ENCODE assay signal across 8 cellular contexts in genomic region chr7:107147464-107148214, GRCh38. TPM values are rescaled to one million over a fixed set of nuclear protein-coding genes. Genes with fewer than 3 reads are reported as not detected.
A peak's percentile ranks its signal among the peaks of the same experiment; 100 is the strongest.
DNase-seq lines count a peak whose midpoint lies in the region; ATAC-seq, FAIRE-seq and TF ChIP-seq lines count a peak whose summit lies in the region.

No MANE protein-coding gene starts in this region.

- dilution Hi-C loops in keratinocyte (cut with MboI; ENCODE audit: extremely low pct_ligation_motif_present, low sequenced_read_pairs): no loop called here

- no peak overlapping the region for H3K27ac Mint-ChIP-seq in CD4-positive, alpha-beta memory T cell

- no peak overlapping the region for H3K9ac ChIP-seq in K562 (ENCODE audit: insufficient read depth in 1 of 2, low read depth in 2 of 2, low read length in 2 of 2)
- H3K9ac ChIP-seq in keratinocyte (ENCODE audit: control insufficient read depth, extremely low read depth, insufficient read depth, low read length): no peak overlapping the region

- H3K4me1 Mint-ChIP-seq in CD4-positive, alpha-beta memory T cell: peaks cover 0 to 2% (median 1%) of the 10 kb centered on the region in 4 donors

- H4K20me1 ChIP-seq in K562 (replicated peaks; ENCODE audit: control insufficient read depth, insufficient read depth, low read length): 0 out of 2 replicates have a peak, but pooled peaks cover 3% of the 10 kb centered on the region
- no peaks in the 10 kb centered on the region for H4K20me1 ChIP-seq in keratinocyte (ENCODE audit: control insufficient read depth, extremely low read depth, insufficient read depth, low read length)

- H3K4me2 ChIP-seq in K562 (ENCODE audit: insufficient read depth, low read length) (no peak overlapping the region), keratinocyte (ENCODE audit: control insufficient read depth, extremely low read depth, insufficient read depth, low read depth, low read length) (peak overlapping the region; percentile 34)

- no peaks in the 10 kb centered on the region for H3K36me3 Mint-ChIP-seq in CD4-positive, alpha-beta memory T cell

- intact Hi-C loops in CD4-positive, alpha-beta memory T cell (cut with micrococcal nuclease): loop anchor here (1.0 to 5.0 kb wide), 3 partner anchors 355 to 732 kb away; no protein-coding TSS in a partner anchor
- intact Hi-C loops in K562 (cut with micrococcal nuclease): loop anchor here (2.0 to 5.0 kb wide), 2 partner anchors 100 to 355 kb away; no protein-coding TSS in a partner anchor
- intact Hi-C loops in thyroid gland (cut with DNase I): loop anchor here (5.0 to 10.0 kb wide), 2 partner anchors 203 to 355 kb away; no protein-coding TSS in a partner anchor

- peak; percentile 39 to 55 (median 44) for DNase-seq in CD4-positive, alpha-beta memory T cell
- no peak for DNase-seq in GM18507 (ENCODE audit: extremely low spot score, insufficient read length, low read depth)
- peak; percentile 26 for DNase-seq in NCI-H748 (lab: John Stamatoyannopoulos, UW; ENCODE audit: unreplicated experiment)
- DNase-seq in K562 (ENCODE audit: extremely low read depth in 1 of 4, low spot score in 3 of 4): peak; percentile 42 to 72 (median 52)
- DNase-seq in keratinocyte (ENCODE audit: low read depth, low spot score): no peak
- peak; percentile 10 to 14 for DNase-seq in thyroid gland
- no peak for DNase-seq in cortex of kidney (lab: John Stamatoyannopoulos, UW)
- no peak for DNase-seq in NCI-H2029 (lab: John Stamatoyannopoulos, UW)

- no peaks in the 10 kb centered on the region for H3K9me3 Mint-ChIP-seq in CD4-positive, alpha-beta memory T cell

- POLR2A ChIA-PET in CD4-positive, alpha-beta memory T cell (lab: Charles Lee; ENCODE audit: partially characterized antibody): interaction anchor here (0.9 to 6.9 kb wide), 4 partner anchors 9 to 595 kb away, joined by 3 to 86 read pairs (median 4); partner anchors contain the start of gene HBP1
- POLR2A ChIA-PET in K562 (lab: Yijun Ruan, JAX): interaction anchor here (0.6 to 3.2 kb wide), 11 partner anchors 9 to 203 kb away, joined by 3 to 14 read pairs (median 4); partner anchors contain the start of gene HBP1

- ATAC-seq in K562: peak; percentile 87

- WGBS in K562 (ENCODE audit: insufficient coverage, low coverage, missing lambda C conversion rate): 37% methylated on average over 2 of the region's 2 CpGs
- 21 to 23% methylated on average over 2 of the region's 2 CpGs for WGBS in thyroid gland, 2 donors

- peaks cover 7% of the 10 kb centered on the region; the same call in 2 of the 3 replicates for H3K79me2 ChIP-seq in K562 (ENCODE audit: control insufficient read depth, insufficient read depth, low read length)
- H3K79me2 ChIP-seq in keratinocyte (ENCODE audit: control insufficient read depth, insufficient read depth, low read length): no peaks in the 10 kb centered on the region

- H2AFZ ChIP-seq in K562 (ENCODE audit: low read depth, low read length) (no peak overlapping the region), keratinocyte (ENCODE audit: control insufficient read depth, low read length) (peak overlapping the region; percentile 33)

- no peak overlapping the region for H3K4me3 Mint-ChIP-seq in CD4-positive, alpha-beta memory T cell

- no peaks in the 10 kb centered on the region for H3K27me3 ChIP-seq in CD4-positive, alpha-beta memory T cell (ENCODE audit: insufficient read depth, low read length)
- H3K27me3 ChIP-seq in K562 (ENCODE audit: control insufficient read depth in 2 of 2, insufficient read depth in 2 of 2, low read length in 2 of 2) (no peaks in the 10 kb centered on the region), keratinocyte (ENCODE audit: control insufficient read depth, extremely low read depth, insufficient read depth, low read length) (no peaks in the 10 kb centered on the region), thyroid gland (no peaks in the 10 kb centered on the region)

- no TSS peak for BruUV-seq in K562 (replicated peaks; lab: Mats Ljungman, UMichigan)

- peak; percentile 82 to 84 for TF ChIP-seq RAD21 in K562 (CRISPR knock-in tag; conservative IDR thresholded peaks at IDR 0.05 in 1 of 2, IDR thresholded peaks at IDR 0.05 in 1 of 2)

- H3K27me3 Mint-ChIP-seq in CD4-positive, alpha-beta memory T cell: no peaks in the 10 kb centered on the region

- no peaks in the 10 kb centered on the region for H3K9me3 ChIP-seq in CD4-positive, alpha-beta memory T cell (ENCODE audit: control insufficient read depth in 1 of 2, low read length in 2 of 2)
- H3K9me3 ChIP-seq in K562 (replicated peaks; ENCODE audit: control insufficient read depth, insufficient read depth, low read depth, low read length) (no peaks in the 10 kb centered on the region), keratinocyte (ENCODE audit: control insufficient read depth, low read depth, low read length) (no peaks in the 10 kb centered on the region), thyroid gland (no peaks in the 10 kb centered on the region)

- no peaks in the 10 kb centered on the region for H3K36me3 ChIP-seq in CD4-positive, alpha-beta memory T cell (ENCODE audit: insufficient read depth, low read length)
- H3K36me3 ChIP-seq in K562 (ENCODE audit: control insufficient read depth, insufficient read depth, low read length) (peaks cover 74% of the 10 kb centered on the region), keratinocyte (ENCODE audit: control insufficient read depth in 2 of 2, extremely low read depth in 1 of 2, insufficient read depth in 2 of 2, low read length in 2 of 2) (no peaks in the 10 kb centered on the region), thyroid gland (no peaks in the 10 kb centered on the region)

- TF ChIP-seq EP300 in K562 (IDR thresholded peaks at IDR 0.05; ENCODE audit: low read length): no peak

- no peaks in the 10 kb centered on the region for H3K4me1 ChIP-seq in CD4-positive, alpha-beta memory T cell (ENCODE audit: insufficient read depth, low read length)
- H3K4me1 ChIP-seq in K562 (replicated peaks in 1 of 2; ENCODE audit: control insufficient read depth in 2 of 2, insufficient read depth in 2 of 2, low read length in 2 of 2) (no peaks in the 10 kb centered on the region), keratinocyte (ENCODE audit: control insufficient read depth, extremely low read depth, insufficient read depth, low read length) (peaks cover 3% of the 10 kb centered on the region), thyroid gland (no peaks in the 10 kb centered on the region)

- CTCF ChIA-PET in CD4-positive, alpha-beta memory T cell (lab: Charles Lee; ENCODE audit: partially characterized antibody): interaction anchor here (0.6 to 6.9 kb wide), 42 partner anchors 9 to 998 kb away, joined by 3 to 56 read pairs (median 5); partner anchors contain the start of genes CCDC71L, HBP1 and PIK3CG
- CTCF ChIA-PET in K562 (lab: Yijun Ruan, JAX; ENCODE audit: low intra/inter-chr PET ratio): interaction anchor here (0.6 to 8.0 kb wide), 7 partner anchors 12 to 727 kb away, joined by 3 to 188 read pairs (median 4); no protein-coding TSS in a partner anchor

- peak; percentile 82 for FAIRE-seq in GM18507 (lab: Jason Lieb, UNC)
- peak; percentile 81 for FAIRE-seq in K562 (lab: Jason Lieb, UNC)
- FAIRE-seq in keratinocyte (lab: Jason Lieb, UNC): peak; percentile 69

- H3K9me1 ChIP-seq in K562 (ENCODE audit: control insufficient read depth, insufficient read depth, low read length): no peaks in the 10 kb centered on the region
- H3K9me1 ChIP-seq in keratinocyte (ENCODE audit: control insufficient read depth, extremely low read depth, insufficient read depth, low read length): no peaks in the 10 kb centered on the region

- no peak overlapping the region for H3K27ac ChIP-seq in CD4-positive, alpha-beta memory T cell (ENCODE audit: low read depth, low read length)
- H3K27ac ChIP-seq in K562 (ENCODE audit: extremely low read depth, low read depth, low read length) (peak overlapping the region; percentile 3; the same call in 1 of the 3 replicates), keratinocyte (ENCODE audit: control insufficient read depth, insufficient read depth, low read length) (no peak overlapping the region), thyroid gland (no peak overlapping the region)

- TF ChIP-seq POLR2A in K562 (conservative IDR thresholded peaks at IDR 0.05) (no peak), thyroid gland (IDR thresholded peaks at IDR 0.05) (no peak)

- no peak overlapping the region for H3K4me3 ChIP-seq in CD4-positive, alpha-beta memory T cell (ENCODE audit: low read length in 2 of 2)
- H3K4me3 ChIP-seq in K562: no peak overlapping the region
- H3K4me3 ChIP-seq in keratinocyte (ENCODE audit: control insufficient read depth in 2 of 3, extremely low read depth in 1 of 3, insufficient read depth in 2 of 3, low read depth in 1 of 3, low read length in 3 of 3): no peak overlapping the region
- no peak overlapping the region for H3K4me3 ChIP-seq in thyroid gland (replicated peaks in 1 of 3)

- TF ChIP-seq CTCF in K562 (IDR thresholded peaks at IDR 0.05 in 2 of 3, conservative IDR thresholded peaks at IDR 0.05 in 1 of 3; ENCODE audit: insufficient read depth in 2 of 3, low read depth in 1 of 3, low read length in 3 of 3) (peak; percentile 77 to 84 (median 79)), keratinocyte (optimal IDR thresholded peaks at IDR 0.05 in 1 of 3, IDR thresholded peaks at IDR 0.05 in 1 of 3, conservative IDR thresholded peaks at IDR 0.05 in 1 of 3; ENCODE audit: extremely low read depth in 1 of 3, insufficient read depth in 2 of 3, low read length in 3 of 3) (peak; percentile 55 to 67 (median 65)), thyroid gland (IDR thresholded peaks at IDR 0.05) (peak in 5 of 6 experiments; percentile 20 to 66 (median 56))

- in situ Hi-C loops in K562 (cut with MboI): loop anchor here (5.0 kb wide), 3 partner anchors 100 to 355 kb away; no protein-coding TSS in a partner anchor

RNA-seq across cellular contexts. Expression of gene HBP1, which starts 21.2 kb away (rescaled TPM):
- 100 to 1,000 TPM; 111 to 116 TPM for total RNA-seq in CD4-positive, alpha-beta memory T cell
- 10 to 100 TPM; 71.6 to 98.2 TPM for polyA plus RNA-seq in CD4-positive, alpha-beta memory T cell
- 92.0 and 187 TPM in 2 replicates for total RNA-seq in K562 (2011; cell fraction: chromatin; rRNA removed; ENCODE audit: low replicate concordance)
- total RNA-seq in K562 (2011; cell fraction: nucleolus; rRNA removed): 33.9 and 45.5 TPM in 2 replicates
- 81.3 and 111 TPM in 2 replicates for total RNA-seq in K562 (2011; cell fraction: nucleoplasm; rRNA removed)
- total RNA-seq in K562 (2014; rRNA removed) (21.2 and 22.6 TPM in 2 replicates), K562 (2014; rRNA removed; fragmentation: Illumina TruSeq; extraction: Trizol) (31.5 and 41.4 TPM in 2 replicates), K562 (2015; rRNA removed; fragmentation: Illumina TruSeq; extraction: Trizol) (16.2 and 18.7 TPM in 2 replicates), K562 (2021) (22.9 and 27.0 TPM in 2 replicates), thyroid gland (100 to 1,000 TPM; 111 to 182 (median 154) TPM)
- polyA plus RNA-seq in K562 (2011; rRNA removed) (43.4 and 59.9 TPM in 2 replicates), K562 (2014; fragmentation: Illumina TruSeq; extraction: Trizol) (24.1 and 30.7 TPM in 2 replicates), K562 (2014; fragmentation: Nextera tagmentation; extraction: Ambion mirVana) (10 to 100 TPM; 37.9 to 44.9 TPM), K562 (2014; rRNA removed) (16.5 and 20.3 TPM in 2 replicates), keratinocyte (26.3 to 42.8 TPM (median 36.3 TPM) in 3 replicates)
- 17.5 and 26.0 TPM in 2 replicates for polyA plus RNA-seq in K562 (2011; cell fraction: cytosol; rRNA removed)
- 35.1 and 41.0 TPM in 2 replicates for polyA plus RNA-seq in K562 (2011; cell fraction: nucleus; rRNA removed)
- 35.6 and 44.8 TPM in 2 replicates for polyA plus RNA-seq in K562 (2012)
- polyA minus RNA-seq in K562 (2011; rRNA and poly(A)+ RNA removed): 90.1 and 96.8 TPM in 2 replicates
- 16.4 and 22.4 TPM in 2 replicates for polyA minus RNA-seq in K562 (2011; cell fraction: cytosol; rRNA and poly(A)+ RNA removed)
- polyA minus RNA-seq in K562 (2011; cell fraction: nucleus; rRNA and poly(A)+ RNA removed): 35.4 and 48.2 TPM in 2 replicates
- polyA plus RNA-seq in keratinocyte (2011; ENCODE audit: low read depth): 93.0 TPM
- polyA plus RNA-seq in keratinocyte (2011; cell fraction: cytosol; rRNA removed): 23.7 and 42.5 TPM in 2 replicates
- 42.2 and 48.2 TPM in 2 replicates for polyA plus RNA-seq in keratinocyte (2011; cell fraction: nucleus; rRNA removed)
- polyA plus RNA-seq in keratinocyte (2012; ENCODE audit: low replicate concordance): 20.4 and 73.5 TPM in 2 replicates
- 11.6 to 54.4 TPM (median 40.9 TPM) in 3 replicates for polyA minus RNA-seq in keratinocyte
- polyA minus RNA-seq in keratinocyte (2011; cell fraction: cytosol; rRNA and poly(A)+ RNA removed): 21.9 TPM
- polyA minus RNA-seq in keratinocyte (2011; cell fraction: nucleus; rRNA and poly(A)+ RNA removed): 32.6 and 60.5 TPM in 2 replicates

Comparison
In these comparisons a context has a peak if more than half of its experiments do, and no peak if none do; other contexts are left out.
1. DNase-seq: peak in CD4-positive, alpha-beta memory T cell (5 of 5), NCI-H748 (single experiment), K562 (4 of 4) and thyroid gland (2 of 2); none in GM18507 (single experiment), keratinocyte (single experiment), cortex of kidney (single experiment) and NCI-H2029 (single experiment).
2. Peak in every context shown above with its lines, with median percentiles within 50 percentile points of each other: CTCF ChIP-seq.